Comparison of ENCODE assay signal across 1 cellular context in the genomic region with DNA sequence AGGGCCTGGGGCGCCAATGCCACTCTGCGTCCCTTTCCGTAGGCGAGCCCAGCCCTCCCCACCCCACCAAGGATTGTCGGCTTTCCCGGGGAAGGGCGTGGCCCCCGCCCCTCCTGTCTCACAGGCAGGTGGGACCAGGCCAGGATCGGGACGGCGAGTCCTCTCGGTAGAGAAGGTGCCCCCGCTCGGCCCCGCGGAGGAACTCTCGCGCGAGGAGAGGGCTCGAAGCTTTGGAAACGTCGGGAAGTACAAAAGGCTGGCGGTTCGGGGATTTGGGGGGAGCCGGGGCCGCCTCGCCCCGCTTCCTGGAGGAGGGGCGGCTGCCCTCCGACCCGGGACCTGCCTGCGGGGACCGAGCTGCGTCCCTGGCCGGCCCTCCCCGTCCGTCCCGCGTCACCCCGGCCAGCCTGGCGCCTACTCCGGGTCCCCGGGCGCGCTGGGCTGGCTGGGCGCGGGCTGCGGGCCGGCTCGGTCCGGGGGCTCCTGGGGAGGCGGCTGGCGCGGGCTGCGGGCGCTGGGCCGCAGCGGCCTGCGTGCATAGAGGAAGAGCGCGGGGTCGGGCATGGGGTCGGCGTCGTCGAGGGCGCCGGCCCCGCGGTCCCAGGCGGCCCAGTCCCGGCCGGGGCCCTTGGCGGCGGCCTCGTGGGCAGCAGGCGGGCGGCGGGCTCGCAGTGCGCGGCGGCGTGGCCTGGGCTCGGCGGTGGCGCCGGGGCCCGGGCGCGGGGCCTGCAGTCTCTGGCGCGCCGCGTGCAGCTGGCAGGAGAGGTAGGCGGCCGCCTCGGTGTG.
TF ChIP-seq lines count a peak whose summit lies in the region.

No MANE protein-coding gene starts in this region.

TF ChIP-seq in H1, 55 proteins besides CTCF, POLR2A, EP300 and RAD21:
- TF ChIP-seq PHF8 (conservative IDR thresholded peaks at IDR 0.05; ENCODE audit: low read depth, low read length) (peak; percentile 50; the same call in 1 of the 2 replicates), EZH2 (IDR thresholded peaks at IDR 0.05; ENCODE audit: low read depth, low read length, severe bottlenecking) (no peak), CHD1 (IDR thresholded peaks at IDR 0.05; ENCODE audit: low read depth, low read length) (no peak), CHD2 (IDR thresholded peaks at IDR 0.05; ENCODE audit: low read length) (peak; percentile 81), BRCA1 (IDR thresholded peaks at IDR 0.05; ENCODE audit: low read depth, low read length) (peak; percentile 65), KDM4A (IDR thresholded peaks at IDR 0.05; ENCODE audit: low read depth, low read length, severe bottlenecking) (peak; percentile 66)
- TF ChIP-seq, protein P1, sequence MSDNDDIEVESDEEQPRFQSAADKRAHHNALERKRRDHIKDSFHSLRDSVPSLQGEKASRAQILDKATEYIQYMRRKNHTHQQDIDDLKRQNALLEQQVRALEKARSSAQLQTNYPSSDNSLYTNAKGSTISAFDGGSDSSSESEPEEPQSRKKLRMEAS (IDR thresholded peaks at IDR 0.05) = 0 out of 2 replicates have a peak, but pooled peaks have one; percentile 10
